ENCODE assay signal across 15 cellular contexts in the genomic region with DNA sequence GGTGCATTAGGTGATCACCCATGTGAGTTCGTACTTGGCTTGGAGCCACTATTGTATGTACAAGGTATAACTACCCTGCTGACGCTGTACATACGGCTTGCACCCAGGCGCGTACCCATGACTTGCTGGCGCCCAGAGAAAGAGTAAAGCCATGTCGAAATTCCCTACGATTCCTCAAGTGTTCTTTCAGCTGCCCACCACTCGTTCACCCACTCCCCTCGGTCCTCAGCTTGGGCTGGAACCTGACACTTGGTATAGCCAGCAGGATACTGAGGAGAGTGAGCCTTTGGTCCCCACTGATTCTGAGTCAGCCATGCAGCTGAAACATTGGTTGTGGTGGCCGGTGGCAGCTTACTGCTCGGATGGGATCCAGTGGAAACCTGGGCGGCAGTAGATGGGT.
"Had no signal": no experiment of that assay in that cellular context is flagged by ENCODE, and none has a peak within 500 bp of the region (broad histone marks: within the 10 kb centered on the region; RNA-seq: fewer than 3 reads in every experiment).

No MANE protein-coding gene starts in this region.

- ATAC-seq: Panc1, PC-3 had no signal

- DNase-seq: KBM-7, MV-4-11, NCI-H1048, NCI-H1105, NCI-H1436 treated with DMSO at 0.1 percent for 48 hours, NCI-H1694, NCI-H187 treated with DMSO at 0.1 percent for 48 hours, NCI-H2029 treated with DMSO at 0.1 percent for 48 hours, NCI-H2227 treated with DMSO at 0.1 percent for 48 hours, NCI-H524, NCI-H526 treated with DMSO at 0.1 percent for 48 hours, PC-3, SHP77 treated with DMSO at 0.1 percent for 48 hours, SJCRH30 had no signal
